ENCODE assay signal across 13 cellular contexts in the genomic region with DNA sequence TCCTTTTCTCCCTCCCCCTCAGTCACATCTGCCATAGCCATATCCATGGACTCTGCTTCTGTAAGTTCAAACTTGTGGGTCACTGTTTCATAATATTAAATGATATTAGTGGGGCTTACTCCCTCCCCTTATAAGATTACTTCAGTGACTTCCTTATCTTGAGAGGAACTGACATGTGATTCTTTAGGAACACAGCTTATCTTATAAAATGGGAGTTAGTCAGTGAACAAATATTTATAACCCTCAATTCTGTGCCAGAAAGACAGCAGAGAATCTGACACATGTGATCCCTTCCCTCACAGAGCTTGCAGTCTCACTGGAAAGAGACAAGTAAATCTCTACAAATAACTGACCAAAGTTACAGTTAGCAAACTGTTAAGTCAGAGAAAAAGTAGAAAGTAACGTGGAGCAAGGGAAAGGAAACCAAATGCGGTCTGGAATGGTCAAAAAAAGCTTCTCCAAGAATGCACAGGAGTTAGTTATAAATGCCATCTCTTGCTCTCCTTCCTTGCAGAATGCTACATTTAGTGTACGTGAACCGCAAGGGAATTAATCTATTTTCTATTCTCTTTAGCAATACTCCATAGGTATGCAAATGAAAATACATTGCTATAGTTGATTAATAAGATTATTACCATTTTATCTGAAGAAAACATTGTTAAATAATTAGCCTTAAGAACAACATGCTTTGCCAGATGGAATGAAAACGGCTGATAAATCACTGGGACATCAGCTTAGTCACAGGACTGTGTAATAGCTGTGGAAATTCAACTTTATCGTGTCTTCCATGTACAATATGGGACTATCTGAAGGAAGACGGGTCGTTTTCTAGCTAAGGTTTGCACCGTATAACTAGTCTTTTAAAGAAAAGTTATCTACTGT. TPM values are rescaled to one million over a fixed set of nuclear protein-coding genes. Genes with fewer than 3 reads are reported as not detected.
DNase-seq lines count a peak whose midpoint lies in the region; ATAC-seq and TF ChIP-seq lines count a peak whose summit lies in the region.
"Had no signal": no experiment of that assay in that cellular context is flagged by ENCODE, and none has a peak within 500 bp of the region (broad histone marks: within the 10 kb centered on the region; RNA-seq: fewer than 3 reads in every experiment).

No MANE protein-coding gene starts in this region.

- H3K27me3 ChIP-seq in transverse colon: no peaks in the 10 kb centered on the region

- no peaks in the 10 kb centered on the region for H3K9me3 ChIP-seq in transverse colon

- WGBS in transverse colon (ENCODE audit: low coverage in 1 of 2), 2 donors: 75% methylated on average over 8 to 9 of the region's 9 CpGs

- peak; percentile 40 for ATAC-seq in left lobe of liver
- ATAC-seq in effector memory CD8-positive, alpha-beta T cell (replicated peaks): no peak

- H3K36me3 ChIP-seq in transverse colon: no peaks in the 10 kb centered on the region

- TF ChIP-seq CTCF in cardiac fibroblast (IDR thresholded peaks at IDR 0.05; ENCODE audit: low read depth, low read length) (no peak), transverse colon (IDR thresholded peaks at IDR 0.05) (no peak)

- no peaks in the 10 kb centered on the region for H3K36me3 Mint-ChIP-seq in effector memory CD8-positive, alpha-beta T cell (ENCODE audit: insufficient read depth)
- H3K36me3 Mint-ChIP-seq in activated T-helper 1 cell treated with anti-CD3 and anti-CD28 coated beads, Interleukin-12 subunit alpha, Interleukin-12 subunit beta, Interleukin-2, Interleukin-4 antibody, amounts not matched to agents 30 ng/mL and 10 ng/mL and 1 ng/mL, durations not matched to agents 14 hours and 24 hours and 36 hours (ENCODE audit: low read depth): no peaks in the 10 kb centered on the region

- in situ Hi-C loops in transverse colon (cut with MboI; ENCODE audit: low pct_ligation_motif_present in 1 of 4, low pct_unique_long_range_greater_than_20kb in 1 of 4, low sequenced_read_pairs in 3 of 4): no loop called here

- peak overlapping the region; percentile 17 to 39 (median 32) for H3K27ac ChIP-seq in transverse colon
- H3K27ac ChIP-seq: 22Rv1 had no signal

- peaks cover 0 to 20% (median 6%) of the 10 kb centered on the region in 4 donors for H3K4me1 ChIP-seq in transverse colon

- TF ChIP-seq POLR2A in transverse colon (IDR thresholded peaks at IDR 0.05): no peak

- TF ChIP-seq EP300 in transverse colon (IDR thresholded peaks at IDR 0.05; ENCODE audit: low read depth): no peak

- peaks cover 33 to 57% of the 10 kb centered on the region in 2 donors for H3K27me3 Mint-ChIP-seq in effector memory CD8-positive, alpha-beta T cell
- H3K27me3 Mint-ChIP-seq in activated T-helper 1 cell treated with anti-CD3 and anti-CD28 coated beads, Interleukin-12 subunit alpha, Interleukin-12 subunit beta, Interleukin-2, Interleukin-4 antibody, amounts not matched to agents 30 ng/mL and 10 ng/mL and 1 ng/mL, durations not matched to agents 14 hours and 24 hours and 36 hours (ENCODE audit: insufficient read depth): peaks cover 16% of the 10 kb centered on the region
- H3K27me3 Mint-ChIP-seq: type B pancreatic cell had no signal

- intact Hi-C loops in transverse colon (cut with DNase I; ENCODE audit: low total_unique reads): no loop called here
- intact Hi-C loops in activated T-helper 1 cell treated with anti-CD3 and anti-CD28 coated beads, Interleukin-12 subunit alpha, Interleukin-12 subunit beta, Interleukin-2, Interleukin-4 antibody, amounts not matched to agents 30 ng/mL and 10 ng/mL and 1 ng/mL, durations not matched to agents 14 hours and 24 hours and 36 hours (cut with micrococcal nuclease): no loop called here

- no peaks in the 10 kb centered on the region for H3K4me1 Mint-ChIP-seq in effector memory CD8-positive, alpha-beta T cell (ENCODE audit: low read depth in 2 of 2)
- H3K4me1 Mint-ChIP-seq in activated T-helper 1 cell treated with anti-CD3 and anti-CD28 coated beads, Interleukin-12 subunit alpha, Interleukin-12 subunit beta, Interleukin-2, Interleukin-4 antibody, amounts not matched to agents 30 ng/mL and 10 ng/mL and 1 ng/mL, durations not matched to agents 14 hours and 24 hours and 36 hours (ENCODE audit: low read depth): no peaks in the 10 kb centered on the region
- H3K4me1 Mint-ChIP-seq: IgD-negative memory B cell had no signal

- no peak overlapping the region for H3K27ac Mint-ChIP-seq in effector memory CD8-positive, alpha-beta T cell
- no peak overlapping the region for H3K27ac Mint-ChIP-seq in activated T-helper 1 cell treated with anti-CD3 and anti-CD28 coated beads, Interleukin-12 subunit alpha, Interleukin-12 subunit beta, Interleukin-2, Interleukin-4 antibody, amounts not matched to agents 30 ng/mL and 10 ng/mL and 1 ng/mL, durations not matched to agents 14 hours and 24 hours and 36 hours
- H3K27ac Mint-ChIP-seq: IgD-negative memory B cell, type B pancreatic cell had no signal

- no peaks in the 10 kb centered on the region for H3K9me3 Mint-ChIP-seq in effector memory CD8-positive, alpha-beta T cell
- H3K9me3 Mint-ChIP-seq in activated T-helper 1 cell treated with anti-CD3 and anti-CD28 coated beads, Interleukin-12 subunit alpha, Interleukin-12 subunit beta, Interleukin-2, Interleukin-4 antibody, amounts not matched to agents 30 ng/mL and 10 ng/mL and 1 ng/mL, durations not matched to agents 14 hours and 24 hours and 36 hours: no peaks in the 10 kb centered on the region

- DNase-seq in DMS 273 (lab: John Stamatoyannopoulos, UW; ENCODE audit: unreplicated experiment) (peak; percentile 4), DMS 273 treated with DMSO at 0.1 percent for 48 hours (lab: John Stamatoyannopoulos, UW) (no peak), cardiac fibroblast (ENCODE audit: low read depth in 2 of 2) (peak; percentile 80 to 82), left lobe of liver (ENCODE audit: low spot score) (no peak), transverse colon (no peak)
- DNase-seq in effector memory CD8-positive, alpha-beta T cell: no peak
- DNase-seq in activated T-helper 1 cell treated with anti-CD3 and anti-CD28 coated beads, Interleukin-12 subunit alpha, Interleukin-12 subunit beta, Interleukin-2, Interleukin-4 antibody, amounts not matched to agents 30 ng/mL and 10 ng/mL and 1 ng/mL, durations not matched to agents 14 hours and 24 hours and 36 hours (ENCODE audit: low spot score): no peak
- DNase-seq in central memory CD4-positive, alpha-beta T cell: no peak
- DNase-seq: stimulated activated CD4-positive, alpha-beta T cell treated with anti-CD3 and anti-CD28 coated beads, Interleukin-4, amount 100 ng/mL, for 1 hour; T-helper 9 cell had no signal

- no peak overlapping the region for H3K4me3 Mint-ChIP-seq in effector memory CD8-positive, alpha-beta T cell
- no peak overlapping the region for H3K4me3 Mint-ChIP-seq in activated T-helper 1 cell treated with anti-CD3 and anti-CD28 coated beads, Interleukin-12 subunit alpha, Interleukin-12 subunit beta, Interleukin-2, Interleukin-4 antibody, amounts not matched to agents 30 ng/mL and 10 ng/mL and 1 ng/mL, durations not matched to agents 14 hours and 24 hours and 36 hours
- H3K4me3 Mint-ChIP-seq: IgD-negative memory B cell, type B pancreatic cell had no signal

- H3K4me3 ChIP-seq in cardiac fibroblast (replicated peaks in 1 of 2; ENCODE audit: low read depth in 2 of 2, low read length in 2 of 2): peak overlapping the region; percentile 2 to 42
- H3K4me3 ChIP-seq in transverse colon: no peak overlapping the region

RNA-seq across cellular contexts. Expression of a gene that starts 29.0 kb away (rescaled TPM):
- total RNA-seq in left lobe of liver: 15.6 TPM
- 100 to 1,000 TPM in 3 of 4 donors, 10 to 100 TPM in 1; 75.8 to 203 (median 122) TPM for total RNA-seq in transverse colon
- total RNA-seq in activated T-helper 1 cell treated with anti-CD3 and anti-CD28 coated beads, Interleukin-12 subunit alpha, Interleukin-12 subunit beta, Interleukin-2, Interleukin-4 antibody, amounts not matched to agents 30 ng/mL and 10 ng/mL and 1 ng/mL, durations not matched to agents 14 hours and 24 hours and 36 hours: 0.64 and 1.1 TPM in 2 replicates

Comparison
In these comparisons a context has a peak if more than half of its experiments do, and no peak if none do; other contexts are left out.
1. DNase-seq: peak in DMS 273 (single experiment) and cardiac fibroblast (2 of 2); none in DMS 273 treated with DMSO at 0.1 percent for 48 hours (single experiment), left lobe of liver (single experiment), transverse colon (single experiment), effector memory CD8-positive, alpha-beta T cell (0 of 3), activated T-helper 1 cell treated with anti-CD3 and anti-CD28 coated beads, Interleukin-12 subunit alpha, Interleukin-12 subunit beta, Interleukin-2, Interleukin-4 antibody, amounts not matched to agents 30 ng/mL and 10 ng/mL and 1 ng/mL, durations not matched to agents 14 hours and 24 hours and 36 hours (single experiment) and central memory CD4-positive, alpha-beta T cell (single experiment).
2. H3K4me3 ChIP-seq: peak in cardiac fibroblast (2 of 2); none in transverse colon (0 of 4).